In the genomic region with DNA sequence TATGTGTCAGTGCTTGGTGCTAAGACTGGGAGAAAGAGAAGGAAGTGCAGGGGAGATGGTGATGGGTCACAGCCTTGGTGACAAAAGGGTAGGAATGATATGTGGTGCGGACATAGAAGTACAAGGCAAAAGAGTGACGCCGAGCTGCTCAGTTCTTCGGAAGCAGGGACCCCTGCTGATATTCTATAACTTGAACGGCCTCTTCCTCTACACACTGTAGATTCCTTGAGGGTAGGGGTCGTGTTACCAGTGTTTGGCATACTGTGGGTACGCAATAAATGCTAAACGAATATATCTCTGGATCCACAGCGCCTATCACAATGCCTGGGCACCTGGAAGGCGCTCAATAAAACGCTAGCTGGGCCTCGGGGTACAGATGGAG, we compare ENCODE assay signal across 8 cellular contexts. TPM values are rescaled to one million over a fixed set of nuclear protein-coding genes. Genes with fewer than 3 reads are reported as not detected.
DNase-seq lines count a peak whose midpoint lies in the region; ATAC-seq and TF ChIP-seq lines count a peak whose summit lies in the region.

No MANE protein-coding gene starts in this region.

- H2AFZ ChIP-seq in OCI-LY3 (ENCODE audit: low read depth, low read length): peak overlapping the region; percentile 87

- H3K27ac ChIP-seq in OCI-LY3 (ENCODE audit: low read length) (no peak overlapping the region), sigmoid colon (peak overlapping the region; percentile 87 to 94 (median 93))

- H3K4me2 ChIP-seq in OCI-LY3 (ENCODE audit: low read length): peak overlapping the region; percentile 77

- no peaks in the 10 kb centered on the region for H3K27me3 ChIP-seq in GM06990 (replicated peaks; ENCODE audit: control insufficient read depth, insufficient read depth, low read length)
- no peaks in the 10 kb centered on the region for H3K27me3 ChIP-seq in OCI-LY3 (ENCODE audit: low read depth, low read length)
- no peaks in the 10 kb centered on the region for H3K27me3 ChIP-seq in sigmoid colon

- H4K20me1 ChIP-seq in OCI-LY3 (ENCODE audit: insufficient read depth, low read length): no peaks in the 10 kb centered on the region

- H3K9ac ChIP-seq in OCI-LY3 (ENCODE audit: low read length): peak overlapping the region; percentile 83

- no peaks in the 10 kb centered on the region for H3K36me3 Mint-ChIP-seq in osteocyte (ENCODE audit: unreplicated experiment)

- peaks cover 9% of the 10 kb centered on the region; the same call in 1 of the 2 replicates for H3K4me1 ChIP-seq in OCI-LY3 (ENCODE audit: low read length)
- peaks cover 0 to 16% (median 8%) of the 10 kb centered on the region in 4 donors for H3K4me1 ChIP-seq in sigmoid colon

- H3K27ac Mint-ChIP-seq in osteocyte (ENCODE audit: unreplicated experiment): no peak overlapping the region

- no peak for ATAC-seq in omental fat pad (ENCODE audit: low FRiP score)

- no peak for TF ChIP-seq EP300 in sigmoid colon (IDR thresholded peaks at IDR 0.05)

- no peak overlapping the region for H3K4me3 Mint-ChIP-seq in osteocyte (ENCODE audit: unreplicated experiment)

- H3K79me2 ChIP-seq in OCI-LY3 (ENCODE audit: low read length): peaks cover 6% of the 10 kb centered on the region

- peaks cover 5% of the 10 kb centered on the region for H3K4me1 Mint-ChIP-seq in osteocyte (ENCODE audit: unreplicated experiment)

- H3K9me3 ChIP-seq in OCI-LY3 (ENCODE audit: insufficient read depth, low read length): no peaks in the 10 kb centered on the region
- no peaks in the 10 kb centered on the region for H3K9me3 ChIP-seq in sigmoid colon

- no peak for TF ChIP-seq CTCF in GM06990 (IDR thresholded peaks at IDR 0.05; ENCODE audit: insufficient read depth, low read length, poor library complexity, severe bottlenecking)
- TF ChIP-seq CTCF in OCI-LY3 (IDR thresholded peaks at IDR 0.05; ENCODE audit: low read depth, low read length): no peak
- TF ChIP-seq CTCF in fibroblast of villous mesenchyme (IDR thresholded peaks at IDR 0.05; ENCODE audit: insufficient read depth, low read depth, low read length): no peak
- TF ChIP-seq CTCF in sigmoid colon (IDR thresholded peaks at IDR 0.05): no peak
- TF ChIP-seq CTCF in omental fat pad (IDR thresholded peaks at IDR 0.05): no peak
- TF ChIP-seq CTCF in osteocyte (IDR thresholded peaks at IDR 0.05): no peak

- intact Hi-C loops in sigmoid colon (cut with DNase I): loop anchor here (5.0 to 10.0 kb wide), 4 partner anchors 117 to 646 kb away; partner anchors contain the start of genes EXTL2, SASS6, SLC30A7 and TRMT13

- H3K27me3 Mint-ChIP-seq in osteocyte (ENCODE audit: unreplicated experiment): peaks cover 20% of the 10 kb centered on the region

- WGBS in sigmoid colon, 2 donors: 1% methylated on average over 12 of the region's 12 CpGs

- DNase-seq in GM06990 (ENCODE audit: extremely low read depth, insufficient read length): no peak
- no peak for DNase-seq in fibroblast of villous mesenchyme (ENCODE audit: low read depth)
- DNase-seq in sigmoid colon: no peak
- no peak for DNase-seq in effector CD4-positive, alpha-beta T cell
- no peak for DNase-seq in omental fat pad (ENCODE audit: low spot score)
- DNase-seq in osteocyte (ENCODE audit: extremely low spot score, unreplicated experiment): no peak
- DNase-seq in NCI-H1417 treated with DMSO at 0.1 percent for 48 hours (lab: John Stamatoyannopoulos, UW): no peak

- no peaks in the 10 kb centered on the region for H3K9me3 Mint-ChIP-seq in osteocyte (ENCODE audit: unreplicated experiment)

- TF ChIP-seq POLR2A in sigmoid colon (IDR thresholded peaks at IDR 0.05): no peak

- H3K36me3 ChIP-seq in GM06990 (ENCODE audit: control insufficient read depth, insufficient read depth, low read length): no peaks in the 10 kb centered on the region
- H3K36me3 ChIP-seq in OCI-LY3 (replicated peaks; ENCODE audit: low read depth, low read length): no peaks in the 10 kb centered on the region
- no peaks in the 10 kb centered on the region for H3K36me3 ChIP-seq in sigmoid colon

- H3K4me3 ChIP-seq in GM06990 (replicated peaks; ENCODE audit: low read depth, low read length) (peak overlapping the region; percentile 99), OCI-LY3 (ENCODE audit: low read length) (peak overlapping the region; percentile 95), fibroblast of villous mesenchyme (ENCODE audit: low read depth, low read length) (peak overlapping the region; percentile 98), sigmoid colon (peak overlapping the region; percentile 81 to 91 (median 88))

RNA-seq across cellular contexts. Expression of gene DBT, which starts 0.5 kb away (rescaled TPM):
- total RNA-seq in fibroblast of villous mesenchyme (4.2 and 6.0 TPM in 2 replicates), sigmoid colon (10 to 100 TPM in 2 of 4 donors, 1 to 10 TPM in 2; 8.8 to 14.3 (median 11.1) TPM), omental fat pad (1 to 10 TPM; 3.4 to 9.8 (median 6.4) TPM), osteocyte (13.0 and 15.7 TPM in 2 replicates)
- 1 to 10 TPM; 3.0 to 4.6 (median 4.2) TPM for polyA plus RNA-seq in sigmoid colon

RNA-seq across cellular contexts. Expression of gene RTCA, which starts 16.9 kb away (rescaled TPM):
- total RNA-seq in fibroblast of villous mesenchyme (31.1 and 32.5 TPM in 2 replicates), sigmoid colon (10 to 100 TPM; 16.3 to 24.3 (median 19.8) TPM), omental fat pad (10 to 100 TPM; 15.9 to 29.1 (median 19.4) TPM), osteocyte (30.0 and 30.5 TPM in 2 replicates)
- 10 to 100 TPM; 27.1 to 43.7 (median 34.8) TPM for polyA plus RNA-seq in sigmoid colon
